In the genomic region with DNA sequence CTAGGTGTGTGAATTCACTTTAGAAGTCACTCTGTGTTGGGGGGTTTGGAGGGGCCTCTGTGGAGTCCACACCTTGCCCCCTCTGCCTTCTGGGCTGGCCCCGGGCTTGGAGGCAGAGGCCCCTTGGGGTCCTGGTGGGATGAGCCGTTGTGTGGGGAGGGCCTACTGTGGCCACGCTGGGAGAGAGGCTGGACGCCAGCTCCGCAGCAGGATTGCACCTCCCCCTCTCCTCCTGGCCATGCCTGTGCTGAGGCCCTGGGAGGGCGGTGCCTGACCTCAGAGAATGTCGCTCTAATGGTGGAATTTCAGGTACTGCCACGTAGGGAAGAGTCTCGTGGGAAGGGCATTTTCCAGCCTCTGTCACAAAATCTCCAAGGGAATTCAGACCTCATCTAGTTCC, we compare ENCODE assay signal across 1 cellular context.
TF ChIP-seq lines count a peak whose summit lies in the region.

No MANE protein-coding gene starts in this region.

TF ChIP-seq in HepG2, 621 proteins besides CTCF, POLR2A, EP300 and RAD21 (continued from another document):
- TF ChIP-seq, protein P1, sequence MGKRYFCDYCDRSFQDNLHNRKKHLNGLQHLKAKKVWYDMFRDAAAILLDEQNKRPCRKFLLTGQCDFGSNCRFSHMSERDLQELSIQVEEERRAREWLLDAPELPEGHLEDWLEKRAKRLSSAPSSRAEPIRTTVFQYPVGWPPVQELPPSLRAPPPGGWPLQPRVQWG (CRISPR knock-in tag; IDR thresholded peaks at IDR 0.05; ENCODE audit: borderline replicate concordance, low read depth) = no peak
- TF ChIP-seq ZNF773 (CRISPR knock-in tag; IDR thresholded peaks at IDR 0.05; ENCODE audit: borderline replicate concordance) = no peak
- TF ChIP-seq, protein P2, sequence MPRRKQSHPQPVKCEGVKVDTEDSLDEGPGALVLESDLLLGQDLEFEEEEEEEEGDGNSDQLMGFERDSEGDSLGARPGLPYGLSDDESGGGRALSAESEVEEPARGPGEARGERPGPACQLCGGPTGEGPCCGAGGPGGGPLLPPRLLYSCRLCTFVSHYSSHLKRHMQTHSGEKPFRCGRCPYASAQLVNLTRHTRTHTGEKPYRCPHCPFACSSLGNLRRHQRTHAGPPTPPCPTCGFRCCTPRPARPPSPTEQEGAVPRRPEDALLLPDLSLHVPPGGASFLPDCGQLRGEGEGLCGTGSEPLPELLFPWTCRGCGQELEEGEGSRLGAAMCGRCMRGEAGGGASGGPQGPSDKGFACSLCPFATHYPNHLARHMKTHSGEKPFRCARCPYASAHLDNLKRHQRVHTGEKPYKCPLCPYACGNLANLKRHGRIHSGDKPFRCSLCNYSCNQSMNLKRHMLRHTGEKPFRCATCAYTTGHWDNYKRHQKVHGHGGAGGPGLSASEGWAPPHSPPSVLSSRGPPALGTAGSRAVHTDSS (CRISPR knock-in tag; conservative IDR thresholded peaks at IDR 0.05) = no peak
- TF ChIP-seq PHF20 (CRISPR knock-in tag; IDR thresholded peaks at IDR 0.05) = no peak
- TF ChIP-seq FOXA3 (CRISPR knock-in tag; IDR thresholded peaks at IDR 0.05) = no peak
- TF ChIP-seq EHMT2 (IDR thresholded peaks at IDR 0.05; ENCODE audit: borderline replicate concordance, low read depth, low read length) = no peak
- no peak for TF ChIP-seq NFE2L1 (CRISPR knock-in tag; IDR thresholded peaks at IDR 0.05; ENCODE audit: borderline replicate concordance)
- TF ChIP-seq SP140L (CRISPR knock-in tag; IDR thresholded peaks at IDR 0.05; ENCODE audit: borderline replicate concordance) = no peak
- TF ChIP-seq ZNF746 (CRISPR knock-in tag; IDR thresholded peaks at IDR 0.05) = no peak
- TF ChIP-seq, protein P3, sequence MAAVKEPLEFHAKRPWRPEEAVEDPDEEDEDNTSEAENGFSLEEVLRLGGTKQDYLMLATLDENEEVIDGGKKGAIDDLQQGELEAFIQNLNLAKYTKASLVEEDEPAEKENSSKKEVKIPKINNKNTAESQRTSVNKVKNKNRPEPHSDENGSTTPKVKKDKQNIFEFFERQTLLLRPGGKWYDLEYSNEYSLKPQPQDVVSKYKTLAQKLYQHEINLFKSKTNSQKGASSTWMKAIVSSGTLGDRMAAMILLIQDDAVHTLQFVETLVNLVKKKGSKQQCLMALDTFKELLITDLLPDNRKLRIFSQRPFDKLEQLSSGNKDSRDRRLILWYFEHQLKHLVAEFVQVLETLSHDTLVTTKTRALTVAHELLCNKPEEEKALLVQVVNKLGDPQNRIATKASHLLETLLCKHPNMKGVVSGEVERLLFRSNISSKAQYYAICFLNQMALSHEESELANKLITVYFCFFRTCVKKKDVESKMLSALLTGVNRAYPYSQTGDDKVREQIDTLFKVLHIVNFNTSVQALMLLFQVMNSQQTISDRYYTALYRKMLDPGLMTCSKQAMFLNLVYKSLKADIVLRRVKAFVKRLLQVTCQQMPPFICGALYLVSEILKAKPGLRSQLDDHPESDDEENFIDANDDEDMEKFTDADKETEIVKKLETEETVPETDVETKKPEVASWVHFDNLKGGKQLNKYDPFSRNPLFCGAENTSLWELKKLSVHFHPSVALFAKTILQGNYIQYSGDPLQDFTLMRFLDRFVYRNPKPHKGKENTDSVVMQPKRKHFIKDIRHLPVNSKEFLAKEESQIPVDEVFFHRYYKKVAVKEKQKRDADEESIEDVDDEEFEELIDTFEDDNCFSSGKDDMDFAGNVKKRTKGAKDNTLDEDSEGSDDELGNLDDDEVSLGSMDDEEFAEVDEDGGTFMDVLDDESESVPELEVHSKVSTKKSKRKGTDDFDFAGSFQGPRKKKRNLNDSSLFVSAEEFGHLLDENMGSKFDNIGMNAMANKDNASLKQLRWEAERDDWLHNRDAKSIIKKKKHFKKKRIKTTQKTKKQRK (IDR thresholded peaks at IDR 0.05; ENCODE audit: low read length) = no peak
- no peak for TF ChIP-seq CBX2 (IDR thresholded peaks at IDR 0.05; ENCODE audit: low read depth, low read length)
- TF ChIP-seq CBX2 (CRISPR knock-in tag; IDR thresholded peaks at IDR 0.05; ENCODE audit: low read depth) = no peak
- no peak for TF ChIP-seq NPAS2 (CRISPR knock-in tag; IDR thresholded peaks at IDR 0.05; ENCODE audit: borderline replicate concordance)
- TF ChIP-seq, protein P4, sequence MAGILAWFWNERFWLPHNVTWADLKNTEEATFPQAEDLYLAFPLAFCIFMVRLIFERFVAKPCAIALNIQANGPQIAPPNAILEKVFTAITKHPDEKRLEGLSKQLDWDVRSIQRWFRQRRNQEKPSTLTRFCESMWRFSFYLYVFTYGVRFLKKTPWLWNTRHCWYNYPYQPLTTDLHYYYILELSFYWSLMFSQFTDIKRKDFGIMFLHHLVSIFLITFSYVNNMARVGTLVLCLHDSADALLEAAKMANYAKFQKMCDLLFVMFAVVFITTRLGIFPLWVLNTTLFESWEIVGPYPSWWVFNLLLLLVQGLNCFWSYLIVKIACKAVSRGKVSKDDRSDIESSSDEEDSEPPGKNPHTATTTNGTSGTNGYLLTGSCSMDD (CRISPR knock-in tag; IDR thresholded peaks at IDR 0.05) = no peak
TF ChIP-seq in HepG2: peak in this region for 0.
